ENCODE assay signal across 9 cellular contexts in genomic region chr15:52483712-52484111, GRCh38. TPM values are rescaled to one million over a fixed set of nuclear protein-coding genes. Genes with fewer than 3 reads are reported as not detected.
DNase-seq lines count a peak whose midpoint lies in the region; ATAC-seq, FAIRE-seq and TF ChIP-seq lines count a peak whose summit lies in the region.
"Had no signal": no experiment of that assay in that cellular context is flagged by ENCODE, and none has a peak within 500 bp of the region (broad histone marks: within the 10 kb centered on the region; RNA-seq: fewer than 3 reads in every experiment).

No MANE protein-coding gene starts in this region.

- ATAC-seq in lung (ENCODE audit: insufficient read depth, low FRiP score) (peak; percentile 31), GM19463 (IDR thresholded peaks at IDR 0.05; ENCODE audit: unreplicated experiment) (no peak)
- ATAC-seq: Panc1 had no signal

- H3K9ac ChIP-seq in BLaER1 = no peak overlapping the region
- peak overlapping the region; percentile 25 for H3K9ac ChIP-seq in Loucy (ENCODE audit: low read depth, low read length, poor library complexity, severe bottlenecking)

- TF ChIP-seq CTCF in Loucy (conservative IDR thresholded peaks at IDR 0.05; ENCODE audit: low read length) (no peak), astrocyte of the cerebellum (IDR thresholded peaks at IDR 0.05; ENCODE audit: low read depth, low read length, missing control alignments) (no peak), lung (IDR thresholded peaks at IDR 0.05; ENCODE audit: control extremely low read depth, extremely low read depth) (no peak), GM20000 (IDR thresholded peaks at IDR 0.05; ENCODE audit: extremely low read depth, missing control alignments) (no peak)

- peak overlapping the region; percentile 78 for H3K4me2 ChIP-seq in BLaER1
- H3K4me2 ChIP-seq in Loucy (ENCODE audit: low read depth, low read length, poor library complexity, severe bottlenecking) = peak overlapping the region; percentile 58

- no peaks in the 10 kb centered on the region for H3K9me2 ChIP-seq in Loucy (replicated peaks; ENCODE audit: low read depth, low read length)

- DNase-seq in astrocyte of the cerebellum (ENCODE audit: low read depth) = peak; percentile 38
- DNase-seq in lung (ENCODE audit: low spot score) = no peak
- DNase-seq in inferior parietal cortex (ENCODE audit: extremely low spot score) = no peak
- DNase-seq in GM19239 (ENCODE audit: insufficient read length, low spot score) = no peak
- no peak for DNase-seq in GM20000 (ENCODE audit: low spot score)

- FAIRE-seq in GM19239 (lab: Jason Lieb, UNC) = no peak

- whole genome bisulfite sequencing in lung, 2 donors = 47 to 57% methylated on average over 3 of the region's 3 CpGs

- peaks cover 8% of the 10 kb centered on the region for H3F3A ChIP-seq in Loucy (ENCODE audit: low read depth)

- H3K9me3 ChIP-seq in BLaER1 = peaks cover 4% of the 10 kb centered on the region; the same call in 1 of the 2 replicates
- H3K9me3 ChIP-seq in Loucy (ENCODE audit: insufficient read depth, low read depth, low read length) = no peaks in the 10 kb centered on the region
- H3K9me3 ChIP-seq in lung (ENCODE audit: control insufficient read depth in 2 of 2, insufficient read depth in 1 of 2, low read length in 1 of 2) = no peaks in the 10 kb centered on the region

- H3K4me3 ChIP-seq in BLaER1 = no peak overlapping the region
- no peak overlapping the region for H3K4me3 ChIP-seq in Loucy (ENCODE audit: low read length, poor library complexity, severe bottlenecking)
- no peak overlapping the region for H3K4me3 ChIP-seq in astrocyte of the cerebellum (ENCODE audit: low read depth, low read length)
- no peak overlapping the region for H3K4me3 ChIP-seq in lung

- H2AFZ ChIP-seq in Loucy (ENCODE audit: low read length) = no peak overlapping the region

- 0 out of 2 replicates have a peak, but pooled peaks cover under 1% of the 10 kb centered on the region for H3K36me3 ChIP-seq in BLaER1
- H3K36me3 ChIP-seq in Loucy (ENCODE audit: insufficient read depth, low read length) = no peaks in the 10 kb centered on the region
- H3K36me3 ChIP-seq in lung (ENCODE audit: control insufficient read depth in 2 of 2, insufficient read depth in 2 of 2, low read length in 2 of 2) = no peaks in the 10 kb centered on the region

- H3K27me3 ChIP-seq in BLaER1 (no peaks in the 10 kb centered on the region), Loucy (ENCODE audit: insufficient read depth, low read length, poor library complexity, severe bottlenecking) (no peaks in the 10 kb centered on the region), lung (ENCODE audit: control insufficient read depth, insufficient read depth) (no peaks in the 10 kb centered on the region)

- peaks cover 31% of the 10 kb centered on the region for H4K20me1 ChIP-seq in BLaER1
- no peaks in the 10 kb centered on the region for H4K20me1 ChIP-seq in Loucy (ENCODE audit: insufficient read depth, low read length, poor library complexity, severe bottlenecking)

- H3K27ac ChIP-seq in BLaER1 (no peak overlapping the region), lung (ENCODE audit: low read depth in 1 of 2, low read length in 1 of 2) (no peak overlapping the region)

- H3K4me1 ChIP-seq in BLaER1 (peaks cover 73% of the 10 kb centered on the region), Loucy (ENCODE audit: insufficient read depth, low read length, poor library complexity, severe bottlenecking) (peaks cover 83% of the 10 kb centered on the region), lung (ENCODE audit: control insufficient read depth in 2 of 2, insufficient read depth in 2 of 2, low read length in 2 of 2) (peaks cover 0 to 4% of the 10 kb centered on the region in 2 donors)

- in situ Hi-C loops in astrocyte of the cerebellum (cut with HindIII; ENCODE audit: low sequenced_read_pairs) = no loop called here

- H3K79me2 ChIP-seq in Loucy (ENCODE audit: insufficient read depth, low read length) = peaks cover 70% of the 10 kb centered on the region

RNA-seq across cellular contexts. Expression of gene MYO5A, which starts 45.0 kb away (rescaled TPM):
- total RNA-seq in lung = 10 to 100 TPM; 15.1 to 30.5 TPM
- 10 to 100 TPM in 1 of 2 donors, 1 to 10 TPM in 1; 4.5 to 11.5 TPM for polyA plus RNA-seq in lung
